Comparison of ENCODE assay signal across 19 cellular contexts in genomic region chr12:63898764-63899337, GRCh38. TPM values are rescaled to one million over a fixed set of nuclear protein-coding genes. Genes with fewer than 3 reads are reported as not detected.
"Had no signal": no experiment of that assay in that cellular context is flagged by ENCODE, and none has a peak within 500 bp of the region (broad histone marks: within the 10 kb centered on the region; RNA-seq: fewer than 3 reads in every experiment).

No MANE protein-coding gene starts in this region.

- H3K9me3 ChIP-seq: psoas muscle had no signal

- DNase-seq: activated B cell treated with CpG ODN at 0.5 μM for 24 hours; activated CD4-positive, alpha-beta memory T cell treated with anti-CD3 and anti-CD28 coated beads, Interleukin-2, amount 10 ng/mL, durations not matched to agents 7 days and 5 days; activated CD4-positive, alpha-beta T cell treated with anti-CD3 and anti-CD28 coated beads for 4 hours; activated CD8-positive, alpha-beta memory T cell treated with anti-CD3 and anti-CD28 coated beads, Interleukin-2, amount 10 ng/mL, durations not matched to agents 7 days and 5 days; amniotic stem cell; erythroblast; foreskin melanocyte; glutamatergic neuron; hippocampal formation; left colon; psoas muscle; right cardiac atrium; stimulated activated CD4-positive, alpha-beta T cell treated with anti-CD3 and anti-CD28 coated beads, Interleukin-15, amount 100 ng/mL, for 24 hours; stimulated activated CD4-positive, alpha-beta T cell treated with anti-CD3 and anti-CD28 coated beads, Interleukin-4, amount 100 ng/mL, for 1 hour; stimulated activated naive CD8-positive, alpha-beta T cell treated with anti-CD3 and anti-CD28 coated beads, Interleukin-15, amount 100 ng/mL, for 72 hours; trophoblast cell had no signal

- ATAC-seq: activated CD8-positive, alpha-beta memory T cell treated with anti-CD3 and anti-CD28 coated beads, Interleukin-2, amount 10 ng/mL, durations not matched to agents 7 days and 5 days; psoas muscle; stimulated activated naive CD8-positive, alpha-beta T cell treated with anti-CD3 and anti-CD28 coated beads, Interleukin-15, amount 100 ng/mL, for 72 hours had no signal

- FAIRE-seq: islet of Langerhans, TTC549 had no signal

- H3K4me1 ChIP-seq: psoas muscle had no signal

- H3K4me3 ChIP-seq: lung, psoas muscle had no signal

- H3K27ac ChIP-seq: psoas muscle had no signal

RNA-seq across cellular contexts. Expression of gene SRGAP1, which starts 54.4 kb away (rescaled TPM):
- total RNA-seq: activated CD4-positive, alpha-beta memory T cell treated with anti-CD3 and anti-CD28 coated beads, Interleukin-2, amount 10 ng/mL, durations not matched to agents 7 days and 5 days had no signal
